ENCODE assay signal across 12 cellular contexts in genomic region chr13:99366075-99366987, GRCh38.
DNase-seq lines count a peak whose midpoint lies in the region; ATAC-seq lines count a peak whose summit lies in the region.
"Had no signal": no experiment of that assay in that cellular context is flagged by ENCODE, and none has a peak within 500 bp of the region (broad histone marks: within the 10 kb centered on the region; RNA-seq: fewer than 3 reads in every experiment).

No MANE protein-coding gene starts in this region.

- H3K36me3 Mint-ChIP-seq in memory B cell: peaks cover 41% of the 10 kb centered on the region

- no peaks in the 10 kb centered on the region for H3K9me3 Mint-ChIP-seq in memory B cell

- peak overlapping the region; percentile 88 for H3K27ac Mint-ChIP-seq in memory B cell

- DNase-seq in memory B cell (ENCODE audit: low spot score in 2 of 2) (peak in 1 of 2 donors; percentile 39), HuH-7 (ENCODE audit: low spot score) (no peak), NCI-H446 (lab: John Stamatoyannopoulos, UW) (no peak)
- DNase-seq in stimulated activated CD4-positive, alpha-beta T cell treated with anti-CD3 and anti-CD28 coated beads, Interleukin-4, amount 100 ng/mL, for 4 hours: no peak
- DNase-seq: activated effector memory CD4-positive, alpha-beta T cell treated with Interleukin-2 at 50 U/mL for 16 hours; DMS79 treated with DMSO at 0.1 percent for 48 hours; NCI-H1436 treated with DMSO at 0.1 percent for 48 hours; T-helper 9 cell had no signal

- no peaks in the 10 kb centered on the region for H3K27me3 Mint-ChIP-seq in memory B cell

- peak; percentile 52 for ATAC-seq in GM18508 (IDR thresholded peaks at IDR 0.05; ENCODE audit: insufficient read depth, unreplicated experiment)
- ATAC-seq in GM21447 (IDR thresholded peaks at IDR 0.05; ENCODE audit: unreplicated experiment): peak; percentile 55
- peak; percentile 42 for ATAC-seq in HG03565 (IDR thresholded peaks at IDR 0.05; ENCODE audit: unreplicated experiment)
- ATAC-seq in memory B cell (ENCODE audit: low read depth): peak; percentile 89
- ATAC-seq in HG02884 (IDR thresholded peaks at IDR 0.05; ENCODE audit: unreplicated experiment): no peak

- H3K4me1 Mint-ChIP-seq in memory B cell: peaks cover 54% of the 10 kb centered on the region

- H3K4me3 Mint-ChIP-seq in memory B cell: peak overlapping the region; percentile 49
